29 cellular contexts compared by ENCODE assay signal in genomic region chr2:3774336-3774735, GRCh38.
"Had no signal": no experiment of that assay in that cellular context is flagged by ENCODE, and none has a peak within 500 bp of the region (broad histone marks: within the 10 kb centered on the region; RNA-seq: fewer than 3 reads in every experiment).

No MANE protein-coding gene starts in this region.

- H3K9me3 Mint-ChIP-seq: mesothelial cell of epicardium; nephron progenitor cell; neural progenitor cell; stimulated activated memory B cell treated with anti-CD40 and anti-IgM and Interleukin-4, amounts not matched to agents 10 μg/mL and 1 μg/mL and 100 μg/mL, for 72 hours; stimulated activated naive CD8-positive, alpha-beta T cell treated with anti-CD3 and anti-CD28 coated beads, Interleukin-15, amount 100 ng/mL, for 72 hours; type B pancreatic cell had no signal

- H3K27ac ChIP-seq: left lung, neural progenitor cell, pancreas, prostate gland, right lobe of liver, tibial nerve, uterus had no signal

- H3K36me3 ChIP-seq: left lung, neural progenitor cell, pancreas, prostate gland, right lobe of liver, tibial nerve, uterus had no signal

- H3K36me3 Mint-ChIP-seq: immature natural killer cell; mesothelial cell of epicardium; naive B cell; natural killer cell; neural progenitor cell; stimulated activated memory B cell treated with anti-CD40 and anti-IgM and Interleukin-4, amounts not matched to agents 10 μg/mL and 1 μg/mL and 100 μg/mL, for 72 hours; type B pancreatic cell had no signal

- H3K9me3 ChIP-seq: left lung, pancreas, prostate gland, right lobe of liver, tibial nerve, uterus had no signal

- H3K4me3 Mint-ChIP-seq: immature natural killer cell; mesothelial cell of epicardium; naive B cell; natural killer cell; nephron progenitor cell; neural progenitor cell; stimulated activated memory B cell treated with anti-CD40 and anti-IgM and Interleukin-4, amounts not matched to agents 10 μg/mL and 1 μg/mL and 100 μg/mL, for 72 hours; stimulated activated naive CD8-positive, alpha-beta T cell treated with anti-CD3 and anti-CD28 coated beads, Interleukin-15, amount 100 ng/mL, for 72 hours; type B pancreatic cell had no signal

- DNase-seq: hypothalamus; immature natural killer cell; kidney; left colon; left lung; mesendoderm; naive B cell; natural killer cell; nephron progenitor cell; pancreas; posterior cingulate gyrus; retina; right lobe of liver; stimulated activated CD4-positive, alpha-beta T cell treated with anti-CD3 and anti-CD28 coated beads, Interleukin-1b, Interleukin-23, amount 100 ng/mL, for 48 hours; stimulated activated CD4-positive, alpha-beta T cell treated with anti-CD3 and anti-CD28 coated beads, Interleukin-2, amount 100 ng/mL, for 48 hours; stimulated activated CD4-positive, alpha-beta T cell treated with anti-CD3 and anti-CD28 coated beads, Interleukin-4, amount 100 ng/mL, for 4 hours; stimulated activated CD8-positive, alpha-beta memory T cell treated with anti-CD3 and anti-CD28 coated beads, Interleukin-4, amount 100 ng/mL, for 48 hours; stimulated activated naive CD4-positive, alpha-beta T cell treated with Interleukin-2 at 50 U/mL for 16 hours; stimulated activated naive CD8-positive, alpha-beta T cell treated with anti-CD3 and anti-CD28 coated beads, Interleukin-15, amount 100 ng/mL, for 72 hours; substantia nigra; uterus had no signal

- H3K4me1 ChIP-seq: left lung, neural progenitor cell, pancreas, prostate gland, right lobe of liver, tibial nerve, uterus had no signal

- ATAC-seq: left colon; left lung; natural killer cell; pancreas; right lobe of liver; stimulated activated memory B cell treated with anti-CD40 and anti-IgM and Interleukin-4, amounts not matched to agents 10 μg/mL and 1 μg/mL and 100 μg/mL, for 72 hours; stimulated activated naive CD8-positive, alpha-beta T cell treated with anti-CD3 and anti-CD28 coated beads, Interleukin-15, amount 100 ng/mL, for 72 hours had no signal

- H3K27me3 ChIP-seq: neural progenitor cell, right lobe of liver, tibial nerve, uterus had no signal

- H3K4me3 ChIP-seq: left lung, lung, neural progenitor cell, pancreas, prostate gland, right lobe of liver, smooth muscle cell, tibial nerve, uterus had no signal

- H3K4me1 Mint-ChIP-seq: naive B cell; stimulated activated memory B cell treated with anti-CD40 and anti-IgM and Interleukin-4, amounts not matched to agents 10 μg/mL and 1 μg/mL and 100 μg/mL, for 72 hours; stimulated activated naive CD8-positive, alpha-beta T cell treated with anti-CD3 and anti-CD28 coated beads, Interleukin-15, amount 100 ng/mL, for 72 hours had no signal

- H3K27ac Mint-ChIP-seq: mesothelial cell of epicardium; naive B cell; natural killer cell; nephron progenitor cell; neural progenitor cell; stimulated activated memory B cell treated with anti-CD40 and anti-IgM and Interleukin-4, amounts not matched to agents 10 μg/mL and 1 μg/mL and 100 μg/mL, for 72 hours; stimulated activated naive CD8-positive, alpha-beta T cell treated with anti-CD3 and anti-CD28 coated beads, Interleukin-15, amount 100 ng/mL, for 72 hours; type B pancreatic cell had no signal
